31 cellular contexts compared by ENCODE assay signal in the genomic region with DNA sequence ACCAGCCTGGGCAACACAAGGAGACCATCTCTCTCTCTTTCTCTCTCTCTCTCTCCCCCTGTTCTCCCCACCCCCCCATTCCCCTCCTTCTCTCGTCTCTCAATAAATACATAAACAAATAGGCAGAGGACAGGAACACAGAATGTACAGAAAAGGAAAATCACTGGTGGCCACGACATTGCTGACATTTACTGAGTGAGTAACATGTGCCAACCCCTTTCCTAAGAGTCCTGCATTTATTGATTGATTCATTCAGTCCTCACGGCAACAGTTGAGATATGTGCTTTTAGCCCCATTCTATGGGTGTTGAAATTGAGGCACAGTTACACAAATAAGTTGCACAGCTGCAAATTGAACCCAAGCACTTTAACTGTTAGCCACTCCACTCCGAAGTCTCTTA.
"Had no signal": no experiment of that assay in that cellular context is flagged by ENCODE, and none has a peak within 500 bp of the region (broad histone marks: within the 10 kb centered on the region; RNA-seq: fewer than 3 reads in every experiment).

No MANE protein-coding gene starts in this region.

- H3K27ac ChIP-seq: neural progenitor cell, ovary, parathyroid adenoma, psoas muscle, skin epidermis, spleen, suprapubic skin, testis, tibial artery, transverse colon, upper lobe of right lung, uterus had no signal

- H3K4me3 Mint-ChIP-seq: natural killer cell; nephron; neural progenitor cell; stimulated activated memory B cell treated with anti-CD40 and anti-IgM and Interleukin-4, amounts not matched to agents 10 μg/mL and 1 μg/mL and 100 μg/mL, for 72 hours; stimulated activated naive CD8-positive, alpha-beta T cell treated with anti-CD3 and anti-CD28 coated beads, Interleukin-15, amount 100 ng/mL, for 72 hours; type B pancreatic cell had no signal

- H3K9me3 ChIP-seq: ovary, psoas muscle, spleen, suprapubic skin, testis, tibial artery, transverse colon, upper lobe of right lung, uterus had no signal

- H3K4me1 ChIP-seq: neural progenitor cell, parathyroid adenoma, suprapubic skin, testis, tibial artery, upper lobe of right lung had no signal

- H3K4me1 Mint-ChIP-seq: neural progenitor cell had no signal

- ATAC-seq: natural killer cell; psoas muscle; right cardiac atrium; sciatic nerve; stimulated activated memory B cell treated with anti-CD40 and anti-IgM and Interleukin-4, amounts not matched to agents 10 μg/mL and 1 μg/mL and 100 μg/mL, for 72 hours; stimulated activated naive CD8-positive, alpha-beta T cell treated with anti-CD3 and anti-CD28 coated beads, Interleukin-15, amount 100 ng/mL, for 72 hours; stimulated activated naive CD8-positive, alpha-beta T cell treated with anti-CD3 and anti-CD28 coated beads, Interleukin-15, Interleukin-2, amounts not matched to agents 100 U/mL and 50 U/mL, for 24 hours; upper lobe of right lung had no signal

- H3K9me3 Mint-ChIP-seq: natural killer cell; nephron; neural progenitor cell; stimulated activated memory B cell treated with anti-CD40 and anti-IgM and Interleukin-4, amounts not matched to agents 10 μg/mL and 1 μg/mL and 100 μg/mL, for 72 hours; stimulated activated naive CD8-positive, alpha-beta T cell treated with anti-CD3 and anti-CD28 coated beads, Interleukin-15, amount 100 ng/mL, for 72 hours had no signal

- H3K27me3 Mint-ChIP-seq: progenitor cell of endocrine pancreas; stimulated activated memory B cell treated with anti-CD40 and anti-IgM and Interleukin-4, amounts not matched to agents 10 μg/mL and 1 μg/mL and 100 μg/mL, for 72 hours; stimulated activated naive CD8-positive, alpha-beta T cell treated with anti-CD3 and anti-CD28 coated beads, Interleukin-15, amount 100 ng/mL, for 72 hours; type B pancreatic cell had no signal

- DNase-seq: natural killer cell; occipital lobe; ovary; posterior cingulate gyrus; psoas muscle; right cardiac atrium; spleen; stimulated activated CD4-positive, alpha-beta T cell treated with anti-CD3 and anti-CD28 coated beads, Interleukin-12 subunit alpha, Interleukin-12 subunit beta, amount 100 ng/mL, for 4 hours; stimulated activated CD4-positive, alpha-beta T cell treated with anti-CD3 and anti-CD28 coated beads, Interleukin-1b, Interleukin-23, amount 100 ng/mL, for 48 hours; stimulated activated CD4-positive, alpha-beta T cell treated with anti-CD3 and anti-CD28 coated beads, Interleukin-4, amount 100 ng/mL, for 1 hour; stimulated activated CD4-positive, alpha-beta T cell treated with anti-CD3 and anti-CD28 coated beads, Interleukin-4, amount 100 ng/mL, for 4 hours; stimulated activated CD8-positive, alpha-beta memory T cell treated with anti-CD3 and anti-CD28 coated beads, Interleukin-4, amount 100 ng/mL, for 48 hours; stimulated activated naive CD4-positive, alpha-beta T cell; stimulated activated naive CD8-positive, alpha-beta T cell treated with anti-CD3 and anti-CD28 coated beads, Interleukin-15, amount 100 ng/mL, for 72 hours; stimulated activated naive CD8-positive, alpha-beta T cell treated with anti-CD3 and anti-CD28 coated beads, Interleukin-15, Interleukin-2, amounts not matched to agents 100 U/mL and 50 U/mL, for 24 hours; substantia nigra; testis; tibial artery; transverse colon; upper lobe of right lung; uterus had no signal

- H3K4me3 ChIP-seq: neural progenitor cell, ovary, psoas muscle, skin epidermis, smooth muscle cell, spleen, suprapubic skin, testis, tibial artery, transverse colon, upper lobe of right lung, uterus had no signal

- H3K27me3 ChIP-seq: neural progenitor cell, ovary, spleen, suprapubic skin, testis, tibial artery, transverse colon, upper lobe of right lung, uterus had no signal

- H3K36me3 ChIP-seq: neural progenitor cell, ovary, uterus had no signal

- H3K27ac Mint-ChIP-seq: natural killer cell; nephron; neural progenitor cell; progenitor cell of endocrine pancreas; stimulated activated memory B cell treated with anti-CD40 and anti-IgM and Interleukin-4, amounts not matched to agents 10 μg/mL and 1 μg/mL and 100 μg/mL, for 72 hours; stimulated activated naive CD8-positive, alpha-beta T cell treated with anti-CD3 and anti-CD28 coated beads, Interleukin-15, amount 100 ng/mL, for 72 hours; type B pancreatic cell had no signal
